11 cellular contexts compared by ENCODE assay signal in the genomic region with DNA sequence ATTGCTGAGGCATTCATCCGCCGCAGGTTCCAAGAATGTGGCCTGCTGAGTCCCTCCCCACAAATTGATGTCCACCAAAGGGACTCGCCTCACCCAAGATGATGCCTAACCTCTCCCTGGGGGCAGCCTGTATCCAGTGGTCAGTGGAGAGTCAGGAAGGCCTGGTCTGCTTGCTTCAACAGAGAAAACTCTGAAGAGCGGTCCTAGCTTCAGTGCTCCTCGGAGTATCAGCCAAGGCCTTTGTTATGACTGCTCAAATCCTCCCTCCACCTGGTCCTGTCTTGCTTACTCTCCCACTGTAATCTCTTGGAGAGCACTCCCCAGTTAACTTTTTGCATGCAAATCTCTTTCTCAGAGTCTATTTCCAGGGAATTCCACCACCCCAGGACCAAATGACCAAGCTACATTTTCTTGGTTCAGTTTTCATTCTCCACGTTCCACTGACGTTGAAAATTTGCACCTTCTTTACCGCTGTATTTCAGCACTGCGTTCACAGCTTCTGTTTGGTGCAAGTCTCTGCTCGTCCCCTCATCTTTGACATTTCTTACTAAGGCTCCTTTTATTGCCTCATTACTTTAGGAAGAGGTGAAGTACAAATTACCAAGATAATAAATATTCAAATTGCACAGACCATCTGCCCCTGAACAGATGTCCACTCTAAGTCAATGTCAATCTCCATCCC. TPM values are rescaled to one million over a fixed set of nuclear protein-coding genes. Genes with fewer than 3 reads are reported as not detected.
DNase-seq lines count a peak whose midpoint lies in the region; ATAC-seq and TF ChIP-seq lines count a peak whose summit lies in the region.
"Had no signal": no experiment of that assay in that cellular context is flagged by ENCODE, and none has a peak within 500 bp of the region (broad histone marks: within the 10 kb centered on the region; RNA-seq: fewer than 3 reads in every experiment).

No MANE protein-coding gene starts in this region.

- H3K4me3 ChIP-seq in ACC112 (ENCODE audit: low read depth, low read length): 0 out of 2 replicates have a peak overlapping the region, but pooled peaks have one; percentile 13

- H3K27me3 Mint-ChIP-seq in activated CD4-positive, alpha-beta memory T cell treated with anti-CD3 and anti-CD28 coated beads for 36 hours: no peaks in the 10 kb centered on the region
- no peaks in the 10 kb centered on the region for H3K27me3 Mint-ChIP-seq in glutamatergic neuron (ENCODE audit: unreplicated experiment)

- no peaks in the 10 kb centered on the region for H3K36me3 ChIP-seq in ACC112 (ENCODE audit: insufficient read depth, low read length)

- intact Hi-C loops in activated CD4-positive, alpha-beta memory T cell treated with anti-CD3 and anti-CD28 coated beads for 36 hours (cut with micrococcal nuclease): loop anchor here (1.0 to 2.0 kb wide), 3 partner anchors 13 to 46 kb away; no protein-coding TSS in a partner anchor

- no peak for ATAC-seq in activated CD4-positive, CD25-positive, alpha-beta regulatory T cell treated with anti-CD3 and anti-CD28 coated beads, Interleukin-2, amount 50 U/mL, for 24 hours

- POLR2A ChIA-PET in activated CD4-positive, alpha-beta memory T cell treated with anti-CD3 and anti-CD28 coated beads for 36 hours (lab: Charles Lee): interaction anchor here (0.7 to 1.5 kb wide), 5 partner anchors 13 to 38 kb away, joined by 3 to 4 read pairs (median 3); no protein-coding TSS in a partner anchor

- CTCF ChIA-PET in activated CD4-positive, alpha-beta memory T cell treated with anti-CD3 and anti-CD28 coated beads for 36 hours (lab: Charles Lee): interaction anchor here (0.9 to 3.5 kb wide), 7 partner anchors 9 to 54 kb away, joined by 3 to 16 read pairs (median 6); no protein-coding TSS in a partner anchor

- H3K9me3 Mint-ChIP-seq in activated CD4-positive, alpha-beta memory T cell treated with anti-CD3 and anti-CD28 coated beads for 36 hours: no peaks in the 10 kb centered on the region
- H3K9me3 Mint-ChIP-seq in glutamatergic neuron (ENCODE audit: unreplicated experiment): peaks cover 4% of the 10 kb centered on the region

- H3K36me3 Mint-ChIP-seq in activated CD4-positive, alpha-beta memory T cell treated with anti-CD3 and anti-CD28 coated beads for 36 hours: peaks cover 2% of the 10 kb centered on the region
- H3K36me3 Mint-ChIP-seq in glutamatergic neuron (ENCODE audit: unreplicated experiment): no peaks in the 10 kb centered on the region

- peaks cover 13% of the 10 kb centered on the region for H3K4me1 ChIP-seq in ACC112 (ENCODE audit: control insufficient read depth, insufficient read depth, low read length, unreplicated experiment)

- H3K79me2 ChIP-seq in ACC112 (ENCODE audit: control insufficient read depth, insufficient read depth, low read length, unreplicated experiment): peaks cover 39% of the 10 kb centered on the region

- peak; percentile 42 for DNase-seq in DMS 273 (lab: John Stamatoyannopoulos, UW; ENCODE audit: unreplicated experiment)
- DNase-seq in activated CD4-positive, alpha-beta memory T cell treated with anti-CD3 and anti-CD28 coated beads for 36 hours: no peak
- DNase-seq in glutamatergic neuron: no peak
- no peak for DNase-seq in stimulated activated CD4-positive, alpha-beta T cell treated with anti-CD3 and anti-CD28 coated beads, Interleukin-4, amount 100 ng/mL, for 4 hours
- no peak for DNase-seq in H4 (ENCODE audit: low spot score)
- DNase-seq in effector CD8-positive, alpha-beta T cell (lab: John Stamatoyannopoulos, UW): no peak
- DNase-seq: NCI-H1436; NK-92 treated with Interleukin-12 subunit alpha and Interleukin-12 subunit beta, amount 100 ng/mL, for 24 hours; trophoblast cell had no signal

- peak overlapping the region; percentile 49 for H3K4me3 Mint-ChIP-seq in activated CD4-positive, alpha-beta memory T cell treated with anti-CD3 and anti-CD28 coated beads for 36 hours
- peak overlapping the region; percentile 66 for H3K4me3 Mint-ChIP-seq in glutamatergic neuron (ENCODE audit: unreplicated experiment)

- TF ChIP-seq CTCF in glutamatergic neuron (IDR thresholded peaks at IDR 0.05; ENCODE audit: partially characterized antibody, unreplicated experiment): no peak

- H3K4me1 Mint-ChIP-seq in activated CD4-positive, alpha-beta memory T cell treated with anti-CD3 and anti-CD28 coated beads for 36 hours (ENCODE audit: low read depth): peaks cover 64% of the 10 kb centered on the region
- H3K4me1 Mint-ChIP-seq in glutamatergic neuron (ENCODE audit: low read depth, unreplicated experiment): peaks cover 52% of the 10 kb centered on the region

- H3K27ac Mint-ChIP-seq in activated CD4-positive, alpha-beta memory T cell treated with anti-CD3 and anti-CD28 coated beads for 36 hours: peak overlapping the region; percentile 94
- peak overlapping the region; percentile 86 for H3K27ac Mint-ChIP-seq in glutamatergic neuron (ENCODE audit: unreplicated experiment)

- peak overlapping the region; percentile 0 for H2AFZ ChIP-seq in ACC112 (ENCODE audit: low read length, unreplicated experiment)

- peak overlapping the region; percentile 56 for H3K27ac ChIP-seq in ACC112 (ENCODE audit: low read depth, low read length)

- no peaks in the 10 kb centered on the region for H3K27me3 ChIP-seq in ACC112 (ENCODE audit: insufficient read depth, low read length)

RNA-seq across cellular contexts. Expression of gene CMTM7, which starts 22.3 kb away (rescaled TPM):
- 10 to 100 TPM; 46.1 to 47.1 TPM for total RNA-seq in activated CD4-positive, alpha-beta memory T cell treated with anti-CD3 and anti-CD28 coated beads for 36 hours
- 95.5 TPM for total RNA-seq in glutamatergic neuron (ENCODE audit: unreplicated experiment)
- 5.5 and 7.1 TPM in 2 replicates for total RNA-seq in H4 (2014; rRNA removed; shearing (Covaris generic))
